ENCODE assay signal across 1 cellular context in genomic region chr1:161020573-161021167, GRCh38.
A peak's percentile ranks its signal among the peaks of the same experiment; 100 is the strongest.
TF ChIP-seq lines count a peak whose summit lies in the region.

TSS of gene F11R (minus strand) at chr1:161021152. CDS start at chr1:161021073, 79 bp downstream.

TF ChIP-seq in HepG2, 621 proteins besides CTCF, POLR2A, EP300 and RAD21 (continued from another document and continues in another):
- TF ChIP-seq MTF2 (CRISPR knock-in tag; IDR thresholded peaks at IDR 0.05; ENCODE audit: borderline replicate concordance) = no peak
- TF ChIP-seq PAF1 (CRISPR knock-in tag; IDR thresholded peaks at IDR 0.05) = no peak
- peak; percentile 40; the same call in 1 of the 2 replicates for TF ChIP-seq POGK (CRISPR knock-in tag; conservative IDR thresholded peaks at IDR 0.05)
- no peak for TF ChIP-seq BHLHE40 (IDR thresholded peaks at IDR 0.05; ENCODE audit: low read length)
- TF ChIP-seq BRF2 (CRISPR knock-in tag; IDR thresholded peaks at IDR 0.05) = no peak
- no peak; the same call in none of the 2 replicates for TF ChIP-seq PATZ1 (CRISPR knock-in tag; IDR thresholded peaks at IDR 0.05)
- no peak for TF ChIP-seq RNF219 (CRISPR knock-in tag; IDR thresholded peaks at IDR 0.05)
- TF ChIP-seq ZNF609 (CRISPR knock-in tag; IDR thresholded peaks at IDR 0.05; ENCODE audit: borderline replicate concordance) = peak; percentile 48; the same call in 1 of the 2 replicates
- TF ChIP-seq BATF2 (CRISPR knock-in tag; IDR thresholded peaks at IDR 0.05) = no peak
- 0 out of 2 replicates have a peak, but pooled peaks have one; percentile 13 for TF ChIP-seq KDM6A (CRISPR knock-in tag; IDR thresholded peaks at IDR 0.05; ENCODE audit: low read depth)
- TF ChIP-seq ZSCAN5A (CRISPR knock-in tag; IDR thresholded peaks at IDR 0.05; ENCODE audit: borderline replicate concordance) = 0 out of 2 replicates have a peak, but pooled peaks have one; percentile 43
- TF ChIP-seq AGO1 (IDR thresholded peaks at IDR 0.05; ENCODE audit: low read depth, low read length, poor library complexity, severe bottlenecking) = peak; percentile 69
- no peak for TF ChIP-seq RARA (CRISPR knock-in tag; IDR thresholded peaks at IDR 0.05)
- no peak for TF ChIP-seq EEA1 (CRISPR knock-in tag; IDR thresholded peaks at IDR 0.05; ENCODE audit: borderline replicate concordance)
- peak; percentile 62 for TF ChIP-seq POLR2G (IDR thresholded peaks at IDR 0.05; ENCODE audit: low read depth, low read length)
- TF ChIP-seq ZNF205 (CRISPR knock-in tag; IDR thresholded peaks at IDR 0.05) = no peak; the same call in 1 of the 2 replicates
- 0 out of 2 replicates have a peak, but pooled peaks have one; percentile 15 for TF ChIP-seq ZNF318 (CRISPR knock-in tag; IDR thresholded peaks at IDR 0.05)
- TF ChIP-seq ZSCAN21 (CRISPR knock-in tag; IDR thresholded peaks at IDR 0.05; ENCODE audit: borderline replicate concordance) = peak; percentile 63; the same call in 1 of the 2 replicates
- no peak for TF ChIP-seq ZNF782 (CRISPR knock-in tag; IDR thresholded peaks at IDR 0.05; ENCODE audit: borderline replicate concordance)
- TF ChIP-seq ZNF335 (CRISPR knock-in tag; IDR thresholded peaks at IDR 0.05) = no peak
- no peak for TF ChIP-seq ZNF547 (CRISPR knock-in tag; IDR thresholded peaks at IDR 0.05)
- 0 out of 2 replicates have a peak, but pooled peaks have one; percentile 30 for TF ChIP-seq HOXA3 (CRISPR knock-in tag; IDR thresholded peaks at IDR 0.05)
- no peak for TF ChIP-seq ZFP1 (CRISPR knock-in tag; IDR thresholded peaks at IDR 0.05)
- TF ChIP-seq XRCC5 (optimal IDR thresholded peaks at IDR 0.05; ENCODE audit: low read length) = peak; percentile 82
- no peak for TF ChIP-seq ZNF354B (CRISPR knock-in tag; IDR thresholded peaks at IDR 0.05)
- no peak for TF ChIP-seq CENPX (CRISPR knock-in tag; IDR thresholded peaks at IDR 0.05)
- 0 out of 2 replicates have a peak, but pooled peaks have one; percentile 82 for TF ChIP-seq ZFP90 (CRISPR knock-in tag; IDR thresholded peaks at IDR 0.05; ENCODE audit: borderline replicate concordance)
- no peak for TF ChIP-seq ZFP36L2 (CRISPR knock-in tag; IDR thresholded peaks at IDR 0.05)
- TF ChIP-seq RAD51 (IDR thresholded peaks at IDR 0.05; ENCODE audit: borderline replicate concordance) = no peak
- TF ChIP-seq FOXJ3 (CRISPR knock-in tag; IDR thresholded peaks at IDR 0.05; ENCODE audit: borderline replicate concordance) = 0 out of 2 replicates have a peak, but pooled peaks have one; percentile 57
- no peak for TF ChIP-seq CHD4 (IDR thresholded peaks at IDR 0.05; ENCODE audit: borderline replicate concordance, low read length)
- peak; percentile 78; the same call in 1 of the 2 replicates for TF ChIP-seq MED13 (CRISPR knock-in tag; IDR thresholded peaks at IDR 0.05)
- no peak; the same call in 1 of the 2 replicates for TF ChIP-seq BRD4 (CRISPR knock-in tag; IDR thresholded peaks at IDR 0.05)
- no peak for TF ChIP-seq MTF1 (CRISPR knock-in tag; IDR thresholded peaks at IDR 0.05)
- no peak for TF ChIP-seq NPAS2 (CRISPR knock-in tag; IDR thresholded peaks at IDR 0.05; ENCODE audit: borderline replicate concordance)
- 0 out of 2 replicates have a peak, but pooled peaks have one; percentile 25 for TF ChIP-seq KLF13 (CRISPR knock-in tag; IDR thresholded peaks at IDR 0.05)
- TF ChIP-seq ZNF619 (CRISPR knock-in tag; IDR thresholded peaks at IDR 0.05) = no peak; the same call in 1 of the 2 replicates
